13 cellular contexts compared by ENCODE assay signal in genomic region chr1:22555386-22555656, GRCh38. TPM values are rescaled to one million over a fixed set of nuclear protein-coding genes. Genes with fewer than 3 reads are reported as not detected.
DNase-seq lines count a peak whose midpoint lies in the region; ATAC-seq and TF ChIP-seq lines count a peak whose summit lies in the region.
"Had no signal": no experiment of that assay in that cellular context is flagged by ENCODE, and none has a peak within 500 bp of the region (broad histone marks: within the 10 kb centered on the region; RNA-seq: fewer than 3 reads in every experiment).

No MANE protein-coding gene starts in this region.

- peaks cover 36% of the 10 kb centered on the region for H3K4me1 Mint-ChIP-seq in GM23338
- peaks cover 5% of the 10 kb centered on the region for H3K4me1 Mint-ChIP-seq in central memory CD8-positive, alpha-beta T cell

- H3K27ac Mint-ChIP-seq in GM23338: no peak overlapping the region
- peak overlapping the region; percentile 47 for H3K27ac Mint-ChIP-seq in central memory CD8-positive, alpha-beta T cell (ENCODE audit: low read depth)
- H3K27ac Mint-ChIP-seq: CD4-positive, alpha-beta T cell had no signal

- H3K27ac ChIP-seq in GM23338 (ENCODE audit: low read depth): no peak overlapping the region
- H3K27ac ChIP-seq: C4-2B, KMS-11 had no signal

- no peak for DNase-seq in GM23338 (ENCODE audit: low spot score)
- no peak for DNase-seq in central memory CD8-positive, alpha-beta T cell (ENCODE audit: low spot score in 2 of 2)
- DNase-seq in mucosa of descending colon: peak in 1 of 3 donors; percentile 35
- DNase-seq in effector CD8-positive, alpha-beta T cell (lab: John Stamatoyannopoulos, UW): no peak
- DNase-seq: AML-193; Caco-2; CD4-positive, alpha-beta T cell had no signal

- H3K4me3 ChIP-seq in GM23338: no peak overlapping the region
- H3K4me3 ChIP-seq in mucosa of descending colon: no peak overlapping the region
- H3K4me3 ChIP-seq: HAP-1 had no signal

- H3K27me3 ChIP-seq in GM23338 (ENCODE audit: insufficient read depth): no peaks in the 10 kb centered on the region

- H3K27me3 Mint-ChIP-seq in GM23338 (ENCODE audit: insufficient read depth, low read depth, poor library complexity): peaks cover 33% of the 10 kb centered on the region
- H3K27me3 Mint-ChIP-seq in central memory CD8-positive, alpha-beta T cell: peaks cover 89% of the 10 kb centered on the region

- no peak overlapping the region for H3K4me3 Mint-ChIP-seq in GM23338
- H3K4me3 Mint-ChIP-seq in central memory CD8-positive, alpha-beta T cell: no peak overlapping the region
- H3K4me3 Mint-ChIP-seq: CD4-positive, alpha-beta T cell had no signal

- intact Hi-C loops in mucosa of descending colon (cut with DNase I, micrococcal nuclease): no loop called here

- no peaks in the 10 kb centered on the region for H4K20me1 ChIP-seq in GM23338 (replicated peaks; ENCODE audit: insufficient read depth)

- no peaks in the 10 kb centered on the region for H3K36me3 Mint-ChIP-seq in GM23338 (ENCODE audit: low read depth)
- peaks cover 4% of the 10 kb centered on the region for H3K36me3 Mint-ChIP-seq in central memory CD8-positive, alpha-beta T cell (ENCODE audit: insufficient read depth)

- ATAC-seq in GM23338 (no peak), mucosa of descending colon (peak; percentile 16), HG03378 (IDR thresholded peaks at IDR 0.05; ENCODE audit: unreplicated experiment) (no peak), GM18520 (IDR thresholded peaks at IDR 0.05; ENCODE audit: unreplicated experiment) (no peak)
- ATAC-seq in central memory CD8-positive, alpha-beta T cell (replicated peaks; ENCODE audit: extremely low read depth, poor library complexity, severe bottlenecking): no peak

- no peaks in the 10 kb centered on the region for H3F3A ChIP-seq in GM23338 (replicated peaks; ENCODE audit: low read depth)

- 0 out of 2 replicates have a peak overlapping the region, but pooled peaks have one; percentile 69 for H2AFZ ChIP-seq in GM23338

- H3K9me3 ChIP-seq in mucosa of descending colon: no peaks in the 10 kb centered on the region
- H3K9me3 ChIP-seq: Caco-2, HAP-1 had no signal

- H3K4me2 ChIP-seq in GM23338: peak overlapping the region; percentile 48
- H3K4me2 ChIP-seq: KMS-11 had no signal

- no peaks in the 10 kb centered on the region for H3K79me2 ChIP-seq in GM23338 (replicated peaks; ENCODE audit: insufficient read depth)

- TF ChIP-seq CTCF in GM23338 (conservative IDR thresholded peaks at IDR 0.05; ENCODE audit: low read depth in 2 of 2) (no peak), mucosa of descending colon (IDR thresholded peaks at IDR 0.05) (no peak)

- no peaks in the 10 kb centered on the region for H3K9me3 Mint-ChIP-seq in GM23338
- no peaks in the 10 kb centered on the region for H3K9me3 Mint-ChIP-seq in central memory CD8-positive, alpha-beta T cell
- H3K9me3 Mint-ChIP-seq: CD4-positive, alpha-beta T cell had no signal

- H3K4me1 ChIP-seq in GM23338 (ENCODE audit: insufficient read depth) (peaks cover 28% of the 10 kb centered on the region), mucosa of descending colon (ENCODE audit: low read depth) (peaks cover 20% of the 10 kb centered on the region)
- H3K4me1 ChIP-seq: Caco-2, HAP-1 had no signal

- no peaks in the 10 kb centered on the region for H3K9me2 ChIP-seq in GM23338 (ENCODE audit: insufficient read depth)

- no peaks in the 10 kb centered on the region for H3K36me3 ChIP-seq in GM23338 (ENCODE audit: insufficient read depth)
- no peaks in the 10 kb centered on the region for H3K36me3 ChIP-seq in mucosa of descending colon (ENCODE audit: low read depth)
- H3K36me3 ChIP-seq: HAP-1 had no signal

TF ChIP-seq in GM23338, 12 proteins besides CTCF, POLR2A, EP300 and RAD21 (continues in another document):
- no peak for TF ChIP-seq EZH2phosphoT487 (IDR thresholded peaks at IDR 0.05; ENCODE audit: unreplicated experiment)
- no peak for TF ChIP-seq ZNF114 (CRISPR knock-in tag; IDR thresholded peaks at IDR 0.05)
- no peak for TF ChIP-seq STAT1 (IDR thresholded peaks at IDR 0.05; ENCODE audit: unreplicated experiment)
- no peak for TF ChIP-seq POLR2AphosphoS5 (IDR thresholded peaks at IDR 0.05; ENCODE audit: low read depth)
- no peak for TF ChIP-seq ZNF462 (CRISPR knock-in tag; IDR thresholded peaks at IDR 0.05)
- no peak for TF ChIP-seq NANOG (IDR thresholded peaks at IDR 0.05; ENCODE audit: borderline replicate concordance)
- no peak for TF ChIP-seq REST (IDR thresholded peaks at IDR 0.05; ENCODE audit: unreplicated experiment)

RNA-seq across cellular contexts. Expression of gene EPHA8, which starts 8.0 kb away (rescaled TPM):
- 2.0 and 5.0 TPM in 2 replicates for total RNA-seq in GM23338 (2014; rRNA removed; shearing (Covaris generic))
- 2.0 and 2.3 TPM in 2 replicates for polyA plus RNA-seq in GM23338 (2016; fragmentation: Nextera tagmentation; extraction: Ambion mirVana)
- total RNA-seq in mucosa of descending colon: not detected
- total RNA-seq: Caco-2; CD4-positive, alpha-beta T cell had no signal
- polyA plus RNA-seq: BJ had no signal
